ENCODE assay signal across 2 cellular contexts in genomic region chr1:3681898-3682806, GRCh38.
TF ChIP-seq lines count a peak whose summit lies in the region.

No MANE protein-coding gene starts in this region.

TF ChIP-seq in HEK293, 187 proteins besides CTCF, POLR2A, EP300 and RAD21:
- TF ChIP-seq ELK4 (IDR thresholded peaks at IDR 0.05; ENCODE audit: borderline replicate concordance, low read depth, low read length), result no peak
- 0 out of 2 replicates have a peak, but pooled peaks have one; percentile 12 for TF ChIP-seq GLIS2 (tag by site-specific recombination; IDR thresholded peaks at IDR 0.05)

TF ChIP-seq in K562, 482 proteins besides CTCF, POLR2A, EP300 and RAD21:
- TF ChIP-seq NR3C1 (CRISPR knock-in tag; IDR thresholded peaks at IDR 0.05) (no peak), ZKSCAN3 (CRISPR knock-in tag; IDR thresholded peaks at IDR 0.05) (peak; percentile 93), NCOA2 (IDR thresholded peaks at IDR 0.05; ENCODE audit: partially characterized antibody in 2 of 2) (no peak), NFXL1 (CRISPR knock-in tag; IDR thresholded peaks at IDR 0.05) (no peak), IFI16 (CRISPR knock-in tag; IDR thresholded peaks at IDR 0.05) (no peak), ZNF707 (CRISPR knock-in tag; conservative IDR thresholded peaks at IDR 0.05) (no peak), ZNF79 (CRISPR knock-in tag; IDR thresholded peaks at IDR 0.05; ENCODE audit: low read depth) (no peak)
- TF ChIP-seq, protein P1, sequence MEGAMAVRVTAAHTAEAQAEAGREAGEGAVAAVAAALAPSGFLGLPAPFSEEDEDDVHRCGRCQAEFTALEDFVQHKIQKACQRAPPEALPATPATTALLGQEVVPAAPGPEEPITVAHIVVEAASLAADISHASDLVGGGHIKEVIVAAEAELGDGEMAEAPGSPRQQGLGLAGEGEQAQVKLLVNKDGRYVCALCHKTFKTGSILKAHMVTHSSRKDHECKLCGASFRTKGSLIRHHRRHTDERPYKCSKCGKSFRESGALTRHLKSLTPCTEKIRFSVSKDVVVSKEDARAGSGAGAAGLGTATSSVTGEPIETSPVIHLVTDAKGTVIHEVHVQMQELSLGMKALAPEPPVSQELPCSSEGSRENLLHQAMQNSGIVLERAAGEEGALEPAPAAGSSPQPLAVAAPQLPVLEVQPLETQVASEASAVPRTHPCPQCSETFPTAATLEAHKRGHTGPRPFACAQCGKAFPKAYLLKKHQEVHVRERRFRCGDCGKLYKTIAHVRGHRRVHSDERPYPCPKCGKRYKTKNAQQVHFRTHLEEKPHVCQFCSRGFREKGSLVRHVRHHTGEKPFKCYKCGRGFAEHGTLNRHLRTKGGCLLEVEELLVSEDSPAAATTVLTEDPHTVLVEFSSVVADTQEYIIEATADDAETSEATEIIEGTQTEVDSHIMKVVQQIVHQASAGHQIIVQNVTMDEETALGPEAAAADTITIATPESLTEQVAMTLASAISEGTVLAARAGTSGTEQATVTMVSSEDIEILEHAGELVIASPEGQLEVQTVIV (CRISPR knock-in tag; IDR thresholded peaks at IDR 0.05; ENCODE audit: borderline replicate concordance), result no peak
